In genomic region chr2:236687296-236687955, GRCh38 we compare ENCODE assay signal across 18 cellular contexts.
DNase-seq lines count a peak whose midpoint lies in the region; ATAC-seq, FAIRE-seq and TF ChIP-seq lines count a peak whose summit lies in the region.
"Had no signal": no experiment of that assay in that cellular context is flagged by ENCODE, and none has a peak within 500 bp of the region (broad histone marks: within the 10 kb centered on the region; RNA-seq: fewer than 3 reads in every experiment).

No MANE protein-coding gene starts in this region.

- no peak overlapping the region for H4K91ac ChIP-seq in H1 (replicated peaks; ENCODE audit: insufficient read length, low read length)

- H4K5ac ChIP-seq in H1 (ENCODE audit: insufficient read length, low read depth, low read length), result no peak overlapping the region

- in situ Hi-C loops in HepG2 (cut with HindIII; ENCODE audit: extremely low pct_ligation_motif_present, low pct_unique_long_range_greater_than_20kb), result no loop called here

- no peak overlapping the region for H3K23ac ChIP-seq in H1 (ENCODE audit: insufficient read length)

- no peak overlapping the region for H3K14ac ChIP-seq in H1 (ENCODE audit: insufficient read length)

- H4K20me1 ChIP-seq in H1 (replicated peaks in 1 of 2; ENCODE audit: control insufficient read depth in 1 of 2, insufficient read depth in 2 of 2, low read length in 2 of 2) (no peaks in the 10 kb centered on the region), HepG2 (ENCODE audit: insufficient read depth, low read length) (no peaks in the 10 kb centered on the region)

- ATAC-seq in HepG2, result no peak
- no peak for ATAC-seq in HG03045 (IDR thresholded peaks at IDR 0.05; ENCODE audit: unreplicated experiment)
- ATAC-seq in HG03520 (IDR thresholded peaks at IDR 0.05; ENCODE audit: unreplicated experiment), result no peak
- ATAC-seq: activated CD8-positive, alpha-beta T cell treated with anti-CD3 and anti-CD28 coated beads, Interleukin-2, amount 10 ng/mL, durations not matched to agents 7 days and 5 days; stimulated activated naive CD8-positive, alpha-beta T cell treated with anti-CD3 and anti-CD28 coated beads, Interleukin-15, Interleukin-2, amounts not matched to agents 100 U/mL and 50 U/mL, for 24 hours had no signal

- TF ChIP-seq CTCF in H1 (IDR thresholded peaks at IDR 0.05; ENCODE audit: control extremely low read depth in 1 of 3, insufficient read depth in 1 of 3, low read depth in 1 of 3, low read length in 3 of 3) (no peak), HepG2 (CRISPR knock-in tag; IDR thresholded peaks at IDR 0.05) (no peak), spleen (IDR thresholded peaks at IDR 0.05 in 8 of 11, conservative IDR thresholded peaks at IDR 0.05 in 3 of 11) (no peak)

- no peak overlapping the region for H4K8ac ChIP-seq in H1 (ENCODE audit: extremely low read depth, insufficient read depth, low read length)

- no peak overlapping the region for H3K4ac ChIP-seq in H1 (replicated peaks; ENCODE audit: insufficient read length, low read depth, low read length)

- H3K23me2 ChIP-seq in H1 (ENCODE audit: low read depth, low read length), result no peaks in the 10 kb centered on the region

- 0 out of 2 replicates have a peak overlapping the region, but pooled peaks have one; percentile 93 for H2AK5ac ChIP-seq in H1 (ENCODE audit: low read depth, low read length)

- no peak overlapping the region for H3K4me3 ChIP-seq in MG63
- no peak overlapping the region for H3K4me3 ChIP-seq in H1 (ENCODE audit: extremely low read depth in 1 of 4, insufficient read depth in 2 of 4, low read depth in 3 of 4, low read length in 4 of 4)
- no peak overlapping the region for H3K4me3 ChIP-seq in HepG2 (replicated peaks in 1 of 3; ENCODE audit: insufficient read depth in 1 of 3, low read depth in 2 of 3, low read length in 3 of 3)
- no peak overlapping the region for H3K4me3 ChIP-seq in spleen
- H3K4me3 ChIP-seq: upper lobe of left lung had no signal

- H3K9ac ChIP-seq in H1 (replicated peaks in 1 of 4; ENCODE audit: extremely low read depth in 1 of 4, low read depth in 3 of 4, low read length in 3 of 4) (no peak overlapping the region), HepG2 (ENCODE audit: insufficient read depth, low read depth, low read length) (no peak overlapping the region)

- H3K36me3 ChIP-seq in MG63 (no peaks in the 10 kb centered on the region), H1 (ENCODE audit: control insufficient read depth in 2 of 4, insufficient read depth in 4 of 4, low read length in 3 of 4) (no peaks in the 10 kb centered on the region), HepG2 (replicated peaks in 1 of 2; ENCODE audit: control insufficient read depth in 1 of 2, insufficient read depth in 2 of 2, low read length in 2 of 2) (no peaks in the 10 kb centered on the region), spleen (no peaks in the 10 kb centered on the region)
- H3K36me3 ChIP-seq: upper lobe of left lung had no signal

- no peaks in the 10 kb centered on the region for H3K27me3 ChIP-seq in MG63
- H3K27me3 ChIP-seq in H1 (replicated peaks in 1 of 4; ENCODE audit: control insufficient read depth in 3 of 4, extremely low read depth in 1 of 4, insufficient read depth in 3 of 4, low read length in 3 of 4), result no peaks in the 10 kb centered on the region
- peaks cover 0 to 10% of the 10 kb centered on the region in 2 experiments; a peak in 2 of 5 replicates for H3K27me3 ChIP-seq in HepG2 (ENCODE audit: control insufficient read depth in 1 of 2, insufficient read depth in 2 of 2, low read length in 2 of 2)
- H3K27me3 ChIP-seq in spleen (replicated peaks in 1 of 7), result peaks cover 0 to 4% (median 0%) of the 10 kb centered on the region in 7 donors
- H3K27me3 ChIP-seq: upper lobe of left lung had no signal

- no TSS peak for BruUV-seq in HepG2 (replicated peaks; lab: Mats Ljungman, UMichigan)

- TF ChIP-seq POLR2A in H1 (IDR thresholded peaks at IDR 0.05; ENCODE audit: control extremely low read depth in 1 of 2, low read depth in 2 of 2, low read length in 2 of 2) (no peak), HepG2 (IDR thresholded peaks at IDR 0.05; ENCODE audit: insufficient read depth in 1 of 2, low read depth in 2 of 2, low read length in 2 of 2) (no peak), spleen (IDR thresholded peaks at IDR 0.05) (no peak)

- TF ChIP-seq EP300 in H1 (IDR thresholded peaks at IDR 0.05; ENCODE audit: borderline replicate concordance in 1 of 2, low read depth in 2 of 2, low read length in 2 of 2) (no peak), HepG2 (IDR thresholded peaks at IDR 0.05; ENCODE audit: low read depth in 2 of 2, low read length in 2 of 2) (no peak), HepG2 (CRISPR knock-in tag; IDR thresholded peaks at IDR 0.05; ENCODE audit: borderline replicate concordance) (no peak)

- no peak overlapping the region for H2AFZ ChIP-seq in H1 (ENCODE audit: low read length)
- no peak overlapping the region for H2AFZ ChIP-seq in HepG2 (ENCODE audit: low read length)

- TF ChIP-seq RAD21 in H1 (IDR thresholded peaks at IDR 0.05 in 1 of 2, conservative IDR thresholded peaks at IDR 0.05 in 1 of 2; ENCODE audit: low read depth in 2 of 2, low read length in 2 of 2) (no peak), HepG2 (CRISPR knock-in tag; IDR thresholded peaks at IDR 0.05) (no peak)

- no peak overlapping the region for H3K4me2 ChIP-seq in H1 (ENCODE audit: insufficient read depth in 1 of 2, low read depth in 2 of 2, low read length in 2 of 2)
- no peak overlapping the region for H3K4me2 ChIP-seq in HepG2 (ENCODE audit: low read depth, low read length)

- POLR2A ChIA-PET in H1 (lab: Charles Lee; ENCODE audit: partially characterized antibody) (no interaction called here), HepG2 (lab: Yijun Ruan, JAX) (no interaction called here)

- CTCF ChIA-PET in H1 (lab: Charles Lee; ENCODE audit: partially characterized antibody), result no interaction called here
- CTCF ChIA-PET in HepG2 (lab: Yijun Ruan, JAX; ENCODE audit: low intra/inter-chr PET ratio, low total read pairs), result no interaction called here

- H3K4me1 ChIP-seq in H1 (replicated peaks in 1 of 4; ENCODE audit: control insufficient read depth in 3 of 4, insufficient read depth in 4 of 4, low read length in 3 of 4) (peaks cover 0 to 13% (median 2%) of the 10 kb centered on the region in 4 experiments; a peak in 2 of 7 replicates), HepG2 (ENCODE audit: insufficient read depth, low read length) (no peaks in the 10 kb centered on the region), spleen (peaks cover 0 to 23% (median 0%) of the 10 kb centered on the region in 6 donors)
- H3K4me1 ChIP-seq: upper lobe of left lung had no signal

- H3K27ac ChIP-seq in H1 (ENCODE audit: low read depth, low read length) (no peak overlapping the region), HepG2 (ENCODE audit: extremely low read length, insufficient read depth, low read length) (no peak overlapping the region), spleen (no peak overlapping the region)
- H3K27ac ChIP-seq: upper lobe of left lung had no signal

- intact Hi-C loops in HepG2 (cut with micrococcal nuclease; ENCODE audit: unreplicated experiment), result no loop called here
- intact Hi-C loops in spleen (cut with DNase I; ENCODE audit: low total_unique reads), result no loop called here

- H2BK12ac ChIP-seq in H1 (ENCODE audit: low read depth, low read length), result no peak overlapping the region

- peak; percentile 86 for DNase-seq in MG63
- no peak for DNase-seq in H1 (ENCODE audit: low read depth in 1 of 2, low spot score in 2 of 2)
- DNase-seq in HepG2 (ENCODE audit: low spot score), result no peak
- peak; percentile 61 for DNase-seq in spleen
- DNase-seq in activated CD4-positive, alpha-beta T cell treated with anti-CD3 and anti-CD28 coated beads, Interleukin-2, amount 50 U/mL, for 4 hours, result no peak
- no peak for DNase-seq in activated CD8-positive, alpha-beta memory T cell treated with anti-CD3 and anti-CD28 coated beads, Interleukin-2, amount 50 U/mL, for 48 hours
- DNase-seq: activated B cell treated with CpG ODN at 0.5 μM for 24 hours; activated CD8-positive, alpha-beta T cell treated with anti-CD3 and anti-CD28 coated beads, Interleukin-2, amount 10 ng/mL, durations not matched to agents 7 days and 5 days; activated naive CD4-positive, alpha-beta T cell treated with Interleukin-2 at 50 U/mL for 16 hours; GOT3; MM.1S; NCI-H1417 treated with DMSO at 0.1 percent for 48 hours; stimulated activated CD4-positive, alpha-beta T cell treated with anti-CD3 and anti-CD28 coated beads, Interleukin-4, amount 100 ng/mL, for 1 hour; stimulated activated naive CD8-positive, alpha-beta T cell treated with anti-CD3 and anti-CD28 coated beads, Interleukin-15, Interleukin-2, amounts not matched to agents 100 U/mL and 50 U/mL, for 24 hours; T-helper 9 cell had no signal

- 0 out of 2 replicates have a peak overlapping the region, but pooled peaks have one; percentile 6 for H2BK15ac ChIP-seq in H1 (ENCODE audit: low read length)

- no peak overlapping the region for H3K56ac ChIP-seq in H1 (replicated peaks; ENCODE audit: insufficient read length, low read depth, low read length)

- no peaks in the 10 kb centered on the region for H3K79me1 ChIP-seq in H1 (ENCODE audit: low read depth, low read length)

- no peak overlapping the region for H2BK20ac ChIP-seq in H1 (ENCODE audit: low read length)

- H3K9me3 ChIP-seq in MG63, result no peaks in the 10 kb centered on the region
- H3K9me3 ChIP-seq in H1 (ENCODE audit: insufficient read depth in 2 of 2, low read depth in 1 of 2, low read length in 1 of 2), result no peaks in the 10 kb centered on the region
- no peaks in the 10 kb centered on the region for H3K9me3 ChIP-seq in HepG2 (ENCODE audit: low read length)
- H3K9me3 ChIP-seq in spleen, result no peaks in the 10 kb centered on the region
- H3K9me3 ChIP-seq: upper lobe of left lung had no signal

- no peak overlapping the region for H3K18ac ChIP-seq in H1 (ENCODE audit: extremely low read depth, low read length)

- 78% methylated on average over 7 of the region's 8 CpGs; no CpG with 5 or more reads in 1 of the 2 experiments for whole genome bisulfite sequencing in H1 (ENCODE audit: extremely low coverage in 1 of 2, insufficient coverage in 1 of 2, insufficient read length in 1 of 2, insufficient replicate concordance in 2 of 2, low coverage in 1 of 2, low lambda C conversion rate in 2 of 2, missing lambda C conversion rate in 1 of 2), 2 experiments
- WGBS in HepG2 (ENCODE audit: low lambda C conversion rate), result 30% methylated on average over 8 of the region's 8 CpGs
- WGBS in spleen, 5 donors, result 59 to 80% (median 76%) methylated on average over 8 of the region's 8 CpGs

- H2BK5ac ChIP-seq in H1 (ENCODE audit: low read depth, low read length), result no peak overlapping the region

- FAIRE-seq in H1 (lab: Jason Lieb, UNC), result no peak
- FAIRE-seq in HepG2 (lab: Jason Lieb, UNC), result no peak

- no peaks in the 10 kb centered on the region for H3K79me2 ChIP-seq in H1 (ENCODE audit: control insufficient read depth in 1 of 2, insufficient read depth in 2 of 2, low read length in 2 of 2)
- no peaks in the 10 kb centered on the region for H3K79me2 ChIP-seq in HepG2 (ENCODE audit: insufficient read depth, low read length)

- H2BK120ac ChIP-seq in H1 (replicated peaks; ENCODE audit: low read depth, low read length), result no peak overlapping the region

TF ChIP-seq in H1, 55 proteins besides CTCF, POLR2A, EP300 and RAD21 (continues in another document):
- no peak for TF ChIP-seq CHD1 (IDR thresholded peaks at IDR 0.05; ENCODE audit: low read depth, low read length)
- no peak for TF ChIP-seq ASH2L (IDR thresholded peaks at IDR 0.05; ENCODE audit: low read length)

TF ChIP-seq in HepG2, 621 proteins besides CTCF, POLR2A, EP300 and RAD21 (continues in another document):
- no peak for TF ChIP-seq ZBTB20 (CRISPR knock-in tag; IDR thresholded peaks at IDR 0.05; ENCODE audit: borderline replicate concordance, low read depth)

Comparison
In these comparisons a context has a peak if more than half of its experiments do, and no peak if none do; other contexts are left out.
1. DNase-seq: peak in MG63 (single experiment) and spleen (single experiment); none in H1 (0 of 2), HepG2 (single experiment), activated CD4-positive, alpha-beta T cell treated with anti-CD3 and anti-CD28 coated beads, Interleukin-2, amount 50 U/mL, for 4 hours (0 of 2) and activated CD8-positive, alpha-beta memory T cell treated with anti-CD3 and anti-CD28 coated beads, Interleukin-2, amount 50 U/mL, for 48 hours (single experiment).